Comparison of ENCODE assay signal across 29 cellular contexts in the genomic region with DNA sequence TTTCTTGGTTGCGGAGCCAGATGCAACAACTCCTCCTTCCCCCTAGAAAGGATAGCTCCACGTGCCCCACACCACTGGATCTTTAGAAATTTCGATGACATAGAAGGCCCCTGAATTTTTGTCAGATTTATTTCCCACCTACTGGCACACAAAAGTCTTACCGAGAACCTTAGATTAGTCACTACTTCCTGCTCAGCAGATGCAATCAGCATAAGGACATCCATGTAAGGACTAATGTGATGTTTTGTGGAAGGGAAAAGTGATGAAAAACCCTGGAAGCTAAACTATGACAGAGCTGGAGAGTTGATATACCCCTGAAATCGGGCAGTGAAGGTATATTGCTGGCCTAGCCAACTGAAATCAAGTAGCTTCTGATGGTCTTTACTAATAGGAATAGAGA.
DNase-seq lines count a peak whose midpoint lies in the region; ATAC-seq, FAIRE-seq and TF ChIP-seq lines count a peak whose summit lies in the region.
"Had no signal": no experiment of that assay in that cellular context is flagged by ENCODE, and none has a peak within 500 bp of the region (broad histone marks: within the 10 kb centered on the region; RNA-seq: fewer than 3 reads in every experiment).

No MANE protein-coding gene starts in this region.

- no peak for TF ChIP-seq POLR2A in spleen (IDR thresholded peaks at IDR 0.05)

- H3K4me3 Mint-ChIP-seq in astrocyte (ENCODE audit: unreplicated experiment) (no peak overlapping the region), mesothelial cell of epicardium (no peak overlapping the region)
- no peak overlapping the region for H3K4me3 Mint-ChIP-seq in stimulated activated effector memory CD8-positive, alpha-beta T cell treated with anti-CD3 and anti-CD28 coated beads, Interleukin-12 subunit alpha, Interleukin-12 subunit beta, amount 100 ng/mL, for 72 hours
- H3K4me3 Mint-ChIP-seq: CD14-positive monocyte; CD4-positive, alpha-beta memory T cell; CD4-positive, CD25-positive, alpha-beta regulatory T cell; CD8-positive, alpha-beta memory T cell had no signal

- no peak overlapping the region for H3K4me3 ChIP-seq in OCI-LY3 (ENCODE audit: low read length)
- no peak overlapping the region for H3K4me3 ChIP-seq in astrocyte (ENCODE audit: insufficient read depth, low read depth, low read length)
- no peak overlapping the region for H3K4me3 ChIP-seq in right cardiac atrium (ENCODE audit: low read length)
- H3K4me3 ChIP-seq in spleen: no peak overlapping the region
- H3K4me3 ChIP-seq: BLaER1, GM12878 had no signal

- H3K4me2 ChIP-seq in OCI-LY3 (ENCODE audit: low read length): peak overlapping the region; percentile 33; the same call in 1 of the 2 replicates
- peak overlapping the region; percentile 5 for H3K4me2 ChIP-seq in astrocyte (ENCODE audit: low read length)
- H3K4me2 ChIP-seq: BLaER1 had no signal

- H3K9me3 ChIP-seq in OCI-LY3 (ENCODE audit: insufficient read depth, low read length) (no peaks in the 10 kb centered on the region), astrocyte (ENCODE audit: insufficient read depth, low read depth, low read length) (no peaks in the 10 kb centered on the region), right cardiac atrium (ENCODE audit: control insufficient read depth, low read length) (no peaks in the 10 kb centered on the region), spleen (no peaks in the 10 kb centered on the region)
- H3K9me3 ChIP-seq: BE2C had no signal

- no peak overlapping the region for H3K27ac Mint-ChIP-seq in astrocyte (ENCODE audit: unreplicated experiment)
- H3K27ac Mint-ChIP-seq in stimulated activated effector memory CD8-positive, alpha-beta T cell treated with anti-CD3 and anti-CD28 coated beads, Interleukin-12 subunit alpha, Interleukin-12 subunit beta, amount 100 ng/mL, for 72 hours: no peak overlapping the region
- H3K27ac Mint-ChIP-seq in mesothelial cell of epicardium: no peak overlapping the region
- H3K27ac Mint-ChIP-seq: CD14-positive monocyte; CD4-positive, alpha-beta memory T cell; CD4-positive, CD25-positive, alpha-beta regulatory T cell; CD8-positive, alpha-beta memory T cell had no signal

- H4K20me1 ChIP-seq in OCI-LY3 (ENCODE audit: insufficient read depth, low read length): no peaks in the 10 kb centered on the region
- no peaks in the 10 kb centered on the region for H4K20me1 ChIP-seq in astrocyte (ENCODE audit: insufficient read depth, low read length)
- H4K20me1 ChIP-seq: BLaER1 had no signal

- TF ChIP-seq CTCF in OCI-LY3 (IDR thresholded peaks at IDR 0.05; ENCODE audit: low read depth, low read length): no peak
- no peak for TF ChIP-seq CTCF in astrocyte (IDR thresholded peaks at IDR 0.05; ENCODE audit: insufficient read depth, low read depth, low read length)
- TF ChIP-seq CTCF in mesothelial cell of epicardium (IDR thresholded peaks at IDR 0.05; ENCODE audit: unreplicated experiment): no peak
- no peak for TF ChIP-seq CTCF in spleen (IDR thresholded peaks at IDR 0.05 in 8 of 11, conservative IDR thresholded peaks at IDR 0.05 in 3 of 11)

- DNase-seq in HT1080 (ENCODE audit: low read depth) (peak; percentile 20), astrocyte (ENCODE audit: low read depth) (peak; percentile 42), right cardiac atrium (no peak), mesothelial cell of epicardium (ENCODE audit: low spot score in 2 of 2, unreplicated experiment in 2 of 2) (no peak), spleen (no peak)
- DNase-seq in stimulated activated effector memory CD8-positive, alpha-beta T cell treated with anti-CD3 and anti-CD28 coated beads, Interleukin-12 subunit alpha, Interleukin-12 subunit beta, amount 100 ng/mL, for 72 hours (ENCODE audit: low spot score in 2 of 2): no peak
- DNase-seq: 8988T; ACHN; BE2C; C1 segment of cervical spinal cord; CD4-positive, alpha-beta memory T cell; CD4-positive, CD25-positive, alpha-beta regulatory T cell; CD8-positive, alpha-beta memory T cell; COR-L47; DMS 273 treated with DMSO at 0.1 percent for 48 hours; DMS153; DMS53; DMS79; DND-41; EL; GDM1 had no signal

- H3K9ac ChIP-seq in OCI-LY3 (ENCODE audit: low read length) (no peak overlapping the region), astrocyte (ENCODE audit: low read length) (no peak overlapping the region)
- H3K9ac ChIP-seq: BLaER1 had no signal

- H3K36me3 ChIP-seq in OCI-LY3 (replicated peaks; ENCODE audit: low read depth, low read length) (no peaks in the 10 kb centered on the region), astrocyte (ENCODE audit: insufficient read depth, low read length) (no peaks in the 10 kb centered on the region), spleen (no peaks in the 10 kb centered on the region)
- H3K36me3 ChIP-seq: BE2C, BLaER1 had no signal

- H3K4me1 ChIP-seq in OCI-LY3 (ENCODE audit: low read length) (peaks cover 24% of the 10 kb centered on the region), astrocyte (ENCODE audit: insufficient read depth, low read length) (peaks cover 27% of the 10 kb centered on the region), right cardiac atrium (ENCODE audit: control insufficient read depth, insufficient read depth, low read length) (no peaks in the 10 kb centered on the region), spleen (no peaks in the 10 kb centered on the region)
- H3K4me1 ChIP-seq: BE2C, BLaER1 had no signal

- H3K9me3 Mint-ChIP-seq in astrocyte (ENCODE audit: unreplicated experiment) (peaks cover 9% of the 10 kb centered on the region), mesothelial cell of epicardium (peaks cover 19% of the 10 kb centered on the region)
- H3K9me3 Mint-ChIP-seq in stimulated activated effector memory CD8-positive, alpha-beta T cell treated with anti-CD3 and anti-CD28 coated beads, Interleukin-12 subunit alpha, Interleukin-12 subunit beta, amount 100 ng/mL, for 72 hours: no peaks in the 10 kb centered on the region
- H3K9me3 Mint-ChIP-seq: CD4-positive, alpha-beta memory T cell; CD4-positive, CD25-positive, alpha-beta regulatory T cell had no signal

- 79% methylated on average over 5 of the region's 5 CpGs for WGBS in right cardiac atrium
- WGBS in spleen, 5 donors: 68 to 81% (median 75%) methylated on average over 5 of the region's 5 CpGs

- H3K79me2 ChIP-seq in OCI-LY3 (ENCODE audit: low read length) (no peaks in the 10 kb centered on the region), astrocyte (ENCODE audit: insufficient read depth, low read length) (no peaks in the 10 kb centered on the region)

- ATAC-seq in stimulated activated effector memory CD8-positive, alpha-beta T cell treated with anti-CD3 and anti-CD28 coated beads, Interleukin-12 subunit alpha, Interleukin-12 subunit beta, amount 100 ng/mL, for 72 hours: peak; percentile 34
- ATAC-seq in right cardiac atrium (no peak), HG02642 (IDR thresholded peaks at IDR 0.05; ENCODE audit: poor library complexity, unreplicated experiment) (no peak)
- ATAC-seq: GM12878 had no signal

- H3K36me3 Mint-ChIP-seq in astrocyte (ENCODE audit: low read depth, unreplicated experiment): no peaks in the 10 kb centered on the region
- no peaks in the 10 kb centered on the region for H3K36me3 Mint-ChIP-seq in stimulated activated effector memory CD8-positive, alpha-beta T cell treated with anti-CD3 and anti-CD28 coated beads, Interleukin-12 subunit alpha, Interleukin-12 subunit beta, amount 100 ng/mL, for 72 hours
- H3K36me3 Mint-ChIP-seq in mesothelial cell of epicardium: peaks cover 2% of the 10 kb centered on the region
- H3K36me3 Mint-ChIP-seq: CD14-positive monocyte; CD4-positive, alpha-beta memory T cell; CD4-positive, CD25-positive, alpha-beta regulatory T cell; CD8-positive, alpha-beta memory T cell had no signal

- H3K27me3 ChIP-seq in OCI-LY3 (ENCODE audit: low read depth, low read length) (no peaks in the 10 kb centered on the region), astrocyte (ENCODE audit: insufficient read depth, low read length) (no peaks in the 10 kb centered on the region), right cardiac atrium (ENCODE audit: control insufficient read depth, insufficient read depth) (no peaks in the 10 kb centered on the region), spleen (replicated peaks in 1 of 7) (no peaks in the 10 kb centered on the region)
- H3K27me3 ChIP-seq: BE2C, BLaER1 had no signal

- no peak for FAIRE-seq in astrocyte (lab: Jason Lieb, UNC)
- FAIRE-seq: A204.1, GM12878, GM12892, GM18507 had no signal

- H3K27me3 Mint-ChIP-seq in astrocyte (ENCODE audit: low read depth, unreplicated experiment) (no peaks in the 10 kb centered on the region), mesothelial cell of epicardium (ENCODE audit: low read depth) (no peaks in the 10 kb centered on the region)

- H3K27ac ChIP-seq in OCI-LY3 (ENCODE audit: low read length): no peak overlapping the region
- no peak overlapping the region for H3K27ac ChIP-seq in astrocyte (ENCODE audit: low read depth, low read length)
- no peak overlapping the region for H3K27ac ChIP-seq in right cardiac atrium (ENCODE audit: low read length)
- H3K27ac ChIP-seq in spleen: no peak overlapping the region
- H3K27ac ChIP-seq: BLaER1 had no signal

- H3K4me1 Mint-ChIP-seq in astrocyte (ENCODE audit: low read depth, unreplicated experiment) (peaks cover 36% of the 10 kb centered on the region), mesothelial cell of epicardium (no peaks in the 10 kb centered on the region)
- peaks cover 10% of the 10 kb centered on the region for H3K4me1 Mint-ChIP-seq in stimulated activated effector memory CD8-positive, alpha-beta T cell treated with anti-CD3 and anti-CD28 coated beads, Interleukin-12 subunit alpha, Interleukin-12 subunit beta, amount 100 ng/mL, for 72 hours
- H3K4me1 Mint-ChIP-seq: CD14-positive monocyte; CD4-positive, CD25-positive, alpha-beta regulatory T cell; CD8-positive, alpha-beta memory T cell had no signal

- intact Hi-C loops in right cardiac atrium (cut with DNase I) (no loop called here), spleen (cut with DNase I; ENCODE audit: low total_unique reads) (no loop called here)

- H2AFZ ChIP-seq in OCI-LY3 (ENCODE audit: low read depth, low read length) (no peak overlapping the region), astrocyte (ENCODE audit: low read depth, low read length) (no peak overlapping the region)

Comparison
In these comparisons a context has a peak if more than half of its experiments do, and no peak if none do; other contexts are left out.
1. DNase-seq: peak in HT1080 (single experiment) and astrocyte (single experiment); none in stimulated activated effector memory CD8-positive, alpha-beta T cell treated with anti-CD3 and anti-CD28 coated beads, Interleukin-12 subunit alpha, Interleukin-12 subunit beta, amount 100 ng/mL, for 72 hours (0 of 2), right cardiac atrium (0 of 3), mesothelial cell of epicardium (0 of 2) and spleen (single experiment).